In genomic region chr3:14317057-14317553, GRCh38 we compare ENCODE assay signal across 24 cellular contexts.
DNase-seq lines count a peak whose midpoint lies in the region; ATAC-seq and TF ChIP-seq lines count a peak whose summit lies in the region.
"Had no signal": no experiment of that assay in that cellular context is flagged by ENCODE, and none has a peak within 500 bp of the region (broad histone marks: within the 10 kb centered on the region; RNA-seq: fewer than 3 reads in every experiment).

No MANE protein-coding gene starts in this region.

- H3K9me3 ChIP-seq in mammary epithelial cell (replicated peaks; ENCODE audit: insufficient read depth, low read length) (no peaks in the 10 kb centered on the region), mesodermal cell (ENCODE audit: control insufficient read depth, low read length) (no peaks in the 10 kb centered on the region)
- H3K9me3 ChIP-seq: BLaER1, colonic mucosa, pancreas, SK-N-SH had no signal

- intact Hi-C loops in mammary epithelial cell (cut with micrococcal nuclease), result no loop called here

- peak; percentile 60 for DNase-seq in Daoy (ENCODE audit: low read depth)
- peak; percentile 28 for DNase-seq in NCI-H146 treated with DMSO at 0.1 percent for 48 hours (lab: John Stamatoyannopoulos, UW; ENCODE audit: unreplicated experiment)
- DNase-seq in mammary epithelial cell, result peak; percentile 88
- no peak for DNase-seq in erythroblast (lab: John Stamatoyannopoulos, UW)
- DNase-seq in stimulated activated naive CD8-positive, alpha-beta T cell treated with anti-CD3 and anti-CD28 coated beads, Interleukin-15, Interleukin-2, amounts not matched to agents 100 U/mL and 50 U/mL, for 24 hours, result no peak
- no peak for DNase-seq in GM13977 (ENCODE audit: low spot score)
- DNase-seq in H7, result no peak
- DNase-seq: activated CD4-positive, alpha-beta T cell treated with anti-CD3 and anti-CD28 coated beads, Interleukin-2, amount 50 U/mL, for 1 hour; activated naive CD8-positive, alpha-beta T cell treated with anti-CD3 and anti-CD28 coated beads, Interleukin-2, amount 10 ng/mL, durations not matched to agents 7 days and 5 days; colonic mucosa; EL; glutamatergic neuron; GOT3; mesendoderm; NCI-H2029 treated with DMSO at 0.1 percent for 48 hours; NCI-H446 treated with DMSO at 0.1 percent for 48 hours; NK-92 treated with Interleukin-12 subunit alpha and Interleukin-12 subunit beta, amount 100 ng/mL, for 24 hours; pancreas; right cardiac atrium; SK-N-SH had no signal

- BruUV-seq in mammary epithelial cell (replicated peaks; lab: Mats Ljungman, UMichigan), result no TSS peak

- no peaks in the 10 kb centered on the region for H3K79me2 ChIP-seq in mammary epithelial cell (ENCODE audit: insufficient read depth, low read length)

- no peak overlapping the region for H3K27ac ChIP-seq in mammary epithelial cell (ENCODE audit: insufficient read depth, low read depth, low read length)
- H3K27ac ChIP-seq in mesodermal cell (ENCODE audit: low read depth, low read length, severe bottlenecking), result peak overlapping the region; percentile 5
- H3K27ac ChIP-seq: BLaER1, colonic mucosa, pancreas, VCaP had no signal

- dilution Hi-C loops in mammary epithelial cell (cut with HindIII; ENCODE audit: low sequenced_read_pairs), result no loop called here

- no peaks in the 10 kb centered on the region for H4K20me1 ChIP-seq in mammary epithelial cell (ENCODE audit: insufficient read depth, low read length)
- H4K20me1 ChIP-seq: BLaER1 had no signal

- 19% methylated on average over 6 of the region's 6 CpGs for WGBS in mammary epithelial cell (ENCODE audit: low coverage, missing lambda C conversion rate)
- WGBS in mesodermal cell (ENCODE audit: insufficient coverage in 2 of 2), 2 experiments, result 83 to 84% methylated on average over 6 of the region's 6 CpGs

- no peak for ATAC-seq in stimulated activated naive CD8-positive, alpha-beta T cell treated with anti-CD3 and anti-CD28 coated beads, Interleukin-15, Interleukin-2, amounts not matched to agents 100 U/mL and 50 U/mL, for 24 hours
- ATAC-seq: naive thymus-derived CD8-positive, alpha-beta T cell had no signal

- no peaks in the 10 kb centered on the region for H3K27me3 ChIP-seq in mammary epithelial cell (ENCODE audit: insufficient read depth, low read length)
- peaks cover 2% of the 10 kb centered on the region; the same call in 1 of the 2 replicates for H3K27me3 ChIP-seq in H7 (ENCODE audit: control insufficient read depth, insufficient read depth, low read length)
- H3K27me3 ChIP-seq: colonic mucosa had no signal

- H3K4me1 ChIP-seq in mammary epithelial cell (ENCODE audit: insufficient read depth, low read length) (peaks cover 7% of the 10 kb centered on the region), mesodermal cell (ENCODE audit: control insufficient read depth, insufficient read depth, low read length, poor library complexity, severe bottlenecking) (no peaks in the 10 kb centered on the region)
- H3K4me1 ChIP-seq: colonic mucosa, pancreas had no signal

- no peak overlapping the region for H3K4me3 ChIP-seq in mammary epithelial cell (replicated peaks in 1 of 3; ENCODE audit: insufficient read depth in 1 of 3, low read depth in 2 of 3, low read length in 3 of 3)
- H3K4me3 ChIP-seq in mesodermal cell (ENCODE audit: extremely low read depth, insufficient read depth, low read length, poor library complexity, severe bottlenecking), result no peak overlapping the region
- no peak overlapping the region for H3K4me3 ChIP-seq in H7 (ENCODE audit: insufficient read depth, low read depth, low read length)
- H3K4me3 ChIP-seq: BLaER1, colonic mucosa, pancreas had no signal

- TF ChIP-seq POLR2A in erythroblast (IDR thresholded peaks at IDR 0.05; ENCODE audit: low read length), result no peak

- in situ Hi-C loops in mammary epithelial cell (cut with MboI; ENCODE audit: low sequenced_read_pairs in 2 of 2) (no loop called here), GM13977 (cut with MboI; ENCODE audit: low pct_unique_long_range_greater_than_20kb, low sequenced_read_pairs, unreplicated experiment) (no loop called here)

- no peak overlapping the region for H3K4me2 ChIP-seq in mammary epithelial cell (ENCODE audit: insufficient read depth, low read depth, low read length)
- H3K4me2 ChIP-seq: BLaER1, SK-N-SH had no signal

- TF ChIP-seq CTCF in mammary epithelial cell (conservative IDR thresholded peaks at IDR 0.05 in 1 of 2, IDR thresholded peaks at IDR 0.05 in 1 of 2; ENCODE audit: extremely low read depth in 1 of 2, insufficient read depth in 1 of 2, low read depth in 1 of 2, low read length in 2 of 2), result no peak
- TF ChIP-seq CTCF in GM13977 (IDR thresholded peaks at IDR 0.05; ENCODE audit: extremely low read depth, insufficient read depth, missing control alignments), result no peak

- H3K9ac ChIP-seq in mammary epithelial cell (ENCODE audit: insufficient read depth, low read length), result no peak overlapping the region
- H3K9ac ChIP-seq: BLaER1, SK-N-SH had no signal

- no peaks in the 10 kb centered on the region for H3K36me3 ChIP-seq in mammary epithelial cell (ENCODE audit: insufficient read depth, low read length)
- no peaks in the 10 kb centered on the region for H3K36me3 ChIP-seq in mesodermal cell (ENCODE audit: control insufficient read depth, insufficient read depth, low read length)
- H3K36me3 ChIP-seq in H7 (replicated peaks; ENCODE audit: control insufficient read depth, insufficient read depth, low read length), result no peaks in the 10 kb centered on the region
- H3K36me3 ChIP-seq: BLaER1, colonic mucosa, pancreas had no signal

- CTCF ChIA-PET in mammary epithelial cell (lab: Charles Lee; ENCODE audit: low non-redundant PET), result no interaction called here

- peak overlapping the region; percentile 84 for H2AFZ ChIP-seq in mammary epithelial cell (ENCODE audit: low read depth, low read length)

Comparison
In these comparisons a context has a peak if more than half of its experiments do, and no peak if none do; other contexts are left out.
1. DNase-seq: peak in Daoy (single experiment), NCI-H146 treated with DMSO at 0.1 percent for 48 hours (single experiment) and mammary epithelial cell (single experiment); none in erythroblast (0 of 2), stimulated activated naive CD8-positive, alpha-beta T cell treated with anti-CD3 and anti-CD28 coated beads, Interleukin-15, Interleukin-2, amounts not matched to agents 100 U/mL and 50 U/mL, for 24 hours (single experiment), GM13977 (single experiment) and H7 (single experiment).